ENCODE assay signal across 12 cellular contexts in genomic region chr1:24117722-24118409, GRCh38. TPM values are rescaled to one million over a fixed set of nuclear protein-coding genes. Genes with fewer than 3 reads are reported as not detected.
A peak's percentile ranks its signal among the peaks of the same experiment; 100 is the strongest.
DNase-seq lines count a peak whose midpoint lies in the region; ATAC-seq and TF ChIP-seq lines count a peak whose summit lies in the region.
"Had no signal": no experiment of that assay in that cellular context is flagged by ENCODE, and none has a peak within 500 bp of the region (broad histone marks: within the 10 kb centered on the region; RNA-seq: fewer than 3 reads in every experiment).

No MANE protein-coding gene starts in this region.

- ATAC-seq in HG02938 (IDR thresholded peaks at IDR 0.05; ENCODE audit: unreplicated experiment) (no peak), HG02588 (IDR thresholded peaks at IDR 0.05; ENCODE audit: unreplicated experiment) (no peak)
- ATAC-seq: activated CD4-positive, CD25-positive, alpha-beta regulatory T cell treated with anti-CD3 and anti-CD28 coated beads, Interleukin-2, amount 50 U/mL, for 24 hours had no signal

- TF ChIP-seq CTCF in hepatocyte (IDR thresholded peaks at IDR 0.05; ENCODE audit: poor library complexity), result no peak
- TF ChIP-seq CTCF in stomach (IDR thresholded peaks at IDR 0.05), result no peak

- WGBS in hepatocyte (ENCODE audit: low lambda C conversion rate, missing lambda C conversion rate), result 78% methylated on average over 14 of the region's 14 CpGs
- 75 to 93% (median 84%) methylated on average over 10 to 14 of the region's 14 CpGs for WGBS in stomach, 5 donors

- H4K20me1 ChIP-seq in hepatocyte (ENCODE audit: insufficient read depth, poor library complexity, severe bottlenecking), result no peaks in the 10 kb centered on the region

- no peak for TF ChIP-seq EP300 in stomach (IDR thresholded peaks at IDR 0.05)

- H3K36me3 ChIP-seq in hepatocyte (replicated peaks; ENCODE audit: insufficient read depth, low read depth), result no peaks in the 10 kb centered on the region
- H3K36me3 ChIP-seq in stomach, result no peaks in the 10 kb centered on the region
- H3K36me3 ChIP-seq: SJSA1 had no signal

- H2AFZ ChIP-seq in hepatocyte, result no peak overlapping the region

- H3K79me2 ChIP-seq in hepatocyte, result no peaks in the 10 kb centered on the region

- H3K9me3 ChIP-seq in hepatocyte (ENCODE audit: low read depth) (no peaks in the 10 kb centered on the region), stomach (no peaks in the 10 kb centered on the region)
- H3K9me3 ChIP-seq: SJSA1 had no signal

- DNase-seq in HCEC 1CT (peak; percentile 18), SW480 (ENCODE audit: low spot score) (peak; percentile 13), hepatocyte (ENCODE audit: low spot score) (peak; percentile 81), stomach (peak; percentile 32)
- DNase-seq in activated CD8-positive, alpha-beta memory T cell treated with anti-CD3 and anti-CD28 coated beads, Interleukin-2, amount 50 U/mL, for 4 hours, result no peak
- DNase-seq: H9; NCI-H524; stimulated activated CD4-positive, alpha-beta T cell treated with anti-CD3 and anti-CD28 coated beads, Interleukin-15, amount 100 ng/mL, for 24 hours had no signal

- H3K4me1 ChIP-seq in hepatocyte (ENCODE audit: insufficient read depth), result peaks cover 40% of the 10 kb centered on the region
- peaks cover 7 to 17% (median 15%) of the 10 kb centered on the region in 4 donors for H3K4me1 ChIP-seq in stomach

- no peaks in the 10 kb centered on the region for H3K9me2 ChIP-seq in hepatocyte (replicated peaks; ENCODE audit: insufficient read depth)

- H3K4me3 ChIP-seq in hepatocyte (no peak overlapping the region), stomach (no peak overlapping the region)
- H3K4me3 ChIP-seq: SJSA1 had no signal

- H3K27ac ChIP-seq in hepatocyte, result peak overlapping the region; percentile 96
- H3K27ac ChIP-seq in stomach, result peak overlapping the region in 1 of 5 donors; percentile 32
- H3K27ac ChIP-seq: SJSA1 had no signal

- peak overlapping the region; percentile 58 for H3K4me2 ChIP-seq in hepatocyte

- H3K27me3 ChIP-seq in hepatocyte (no peaks in the 10 kb centered on the region), stomach (peaks cover 0 to 52% (median 0%) of the 10 kb centered on the region in 3 donors)
- H3K27me3 ChIP-seq: SJSA1 had no signal

- intact Hi-C loops in stomach (cut with DNase I; ENCODE audit: low total_unique reads), result no loop called here

- no peak for TF ChIP-seq POLR2A in stomach (IDR thresholded peaks at IDR 0.05)

RNA-seq across cellular contexts. Expression of gene MYOM3, which starts 5.9 kb away (rescaled TPM):
- total RNA-seq in hepatocyte (2.2 and 2.4 TPM in 2 replicates), stomach (1 to 10 TPM in 2 of 5 donors, under 1 TPM in 2, not detected in 1; 0.14 to 1.8 (median 1.1) TPM)
- polyA plus RNA-seq in hepatocyte (0.67 and 2.0 TPM in 2 replicates), stomach (under 1 TPM; 0.12 to 0.18 (median 0.15) TPM)

RNA-seq across cellular contexts. Expression of gene IL22RA1, which starts 25.1 kb away (rescaled TPM):
- total RNA-seq in hepatocyte (4.7 and 6.1 TPM in 2 replicates), stomach (1 to 10 TPM in 3 of 5 donors, under 1 TPM in 1, not detected in 1; 0.43 to 4.1 (median 2.0) TPM)
- polyA plus RNA-seq in hepatocyte (3.5 and 8.2 TPM in 2 replicates), stomach (1 to 10 TPM; 1.2 to 2.1 (median 1.4) TPM)
